Comparison of ENCODE assay signal across 1 cellular context in genomic region chr4:158746537-158746936, GRCh38. TPM values are rescaled to one million over a fixed set of nuclear protein-coding genes. Genes with fewer than 3 reads are reported as not detected.
DNase-seq lines count a peak whose midpoint lies in the region.
"Not testable (repeated sequence)": the region's sequence is repeated elsewhere in the genome, so short reads cannot be mapped to it uniquely, and the experiment has no call there.

No MANE protein-coding gene starts in this region.

- H3K27ac Mint-ChIP-seq in activated CD4-positive, alpha-beta T cell treated with anti-CD3 and anti-CD28 coated beads, Interleukin-2, amount 10 ng/mL, durations not matched to agents 24 days and 14 days, result not testable (repeated sequence)

- not testable (repeated sequence) for H3K4me3 Mint-ChIP-seq in activated CD4-positive, alpha-beta T cell treated with anti-CD3 and anti-CD28 coated beads, Interleukin-2, amount 10 ng/mL, durations not matched to agents 24 days and 14 days

- DNase-seq in activated CD4-positive, alpha-beta T cell treated with anti-CD3 and anti-CD28 coated beads, Interleukin-2, amount 10 ng/mL, durations not matched to agents 24 days and 14 days, result peak; percentile 18

- not testable (repeated sequence) for H3K4me1 Mint-ChIP-seq in activated CD4-positive, alpha-beta T cell treated with anti-CD3 and anti-CD28 coated beads, Interleukin-2, amount 10 ng/mL, durations not matched to agents 24 days and 14 days

- not testable (repeated sequence) for H3K9me3 Mint-ChIP-seq in activated CD4-positive, alpha-beta T cell treated with anti-CD3 and anti-CD28 coated beads, Interleukin-2, amount 10 ng/mL, durations not matched to agents 24 days and 14 days

- H3K36me3 Mint-ChIP-seq in activated CD4-positive, alpha-beta T cell treated with anti-CD3 and anti-CD28 coated beads, Interleukin-2, amount 10 ng/mL, durations not matched to agents 24 days and 14 days (ENCODE audit: low read depth), result not testable (repeated sequence)

- intact Hi-C loops in activated CD4-positive, alpha-beta T cell treated with anti-CD3 and anti-CD28 coated beads, Interleukin-2, amount 10 ng/mL, durations not matched to agents 24 days and 14 days (cut with micrococcal nuclease), result not testable (repeated sequence)

- not testable (repeated sequence) for H3K27me3 Mint-ChIP-seq in activated CD4-positive, alpha-beta T cell treated with anti-CD3 and anti-CD28 coated beads, Interleukin-2, amount 10 ng/mL, durations not matched to agents 24 days and 14 days

RNA-seq across cellular contexts. Expression of gene FNIP2, which starts 22.3 kb away (rescaled TPM):
- 19.1 and 19.2 TPM in 2 replicates for total RNA-seq in activated CD4-positive, alpha-beta T cell treated with anti-CD3 and anti-CD28 coated beads, Interleukin-2, amount 10 ng/mL, durations not matched to agents 24 days and 14 days

RNA-seq across cellular contexts. Expression of gene PPID, which starts 23.3 kb away (rescaled TPM):
- 62.9 and 64.7 TPM in 2 replicates for total RNA-seq in activated CD4-positive, alpha-beta T cell treated with anti-CD3 and anti-CD28 coated beads, Interleukin-2, amount 10 ng/mL, durations not matched to agents 24 days and 14 days
